ENCODE assay signal across 10 cellular contexts in genomic region chr2:140880573-140880972, GRCh38.
"Had no signal": no experiment of that assay in that cellular context is flagged by ENCODE, and none has a peak within 500 bp of the region (broad histone marks: within the 10 kb centered on the region; RNA-seq: fewer than 3 reads in every experiment).

No MANE protein-coding gene starts in this region.

- H3K4me3 ChIP-seq: ovary, right lobe of liver had no signal

- ATAC-seq: right lobe of liver; stimulated activated naive CD8-positive, alpha-beta T cell treated with anti-CD3 and anti-CD28 coated beads, Interleukin-15, amount 100 ng/mL, for 72 hours had no signal

- DNase-seq: activated CD4-positive, alpha-beta memory T cell treated with anti-CD3 and anti-CD28 coated beads, Interleukin-2, amount 10 ng/mL, durations not matched to agents 7 days and 5 days; activated CD4-positive, alpha-beta T cell treated with anti-CD3 and anti-CD28 coated beads for 4 hours; activated T-cell treated with anti-CD3 and anti-CD28 coated beads, Interleukin-2, amount 50 U/mL, for 24 hours; cortex of kidney; effector CD8-positive, alpha-beta T cell; islet precursor cell; naive B cell; ovary; right lobe of liver; stimulated activated naive CD8-positive, alpha-beta T cell treated with anti-CD3 and anti-CD28 coated beads, Interleukin-15, amount 100 ng/mL, for 72 hours had no signal
